ENCODE assay signal across 16 cellular contexts in the genomic region with DNA sequence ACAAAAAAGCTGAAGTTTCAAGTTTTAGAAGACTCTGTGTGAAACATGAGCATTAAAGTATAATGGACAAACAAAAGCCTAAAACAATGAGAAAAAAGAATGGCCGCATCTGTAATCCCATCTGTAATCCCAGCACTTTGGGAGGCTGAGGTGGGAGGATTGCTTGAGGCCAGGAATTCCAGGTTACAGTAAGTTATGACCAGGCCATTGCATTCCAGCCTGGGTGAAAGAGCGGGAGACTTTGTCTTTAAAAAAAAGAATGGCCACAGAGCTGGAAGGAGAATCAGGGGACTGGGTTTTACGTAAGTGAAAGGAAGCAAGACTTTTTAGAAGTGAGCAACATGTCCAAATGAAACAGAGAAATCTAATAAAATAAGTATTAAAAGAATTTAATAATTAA. TPM values are rescaled to one million over a fixed set of nuclear protein-coding genes. Genes with fewer than 3 reads are reported as not detected.
DNase-seq lines count a peak whose midpoint lies in the region; ATAC-seq lines count a peak whose summit lies in the region.
"Had no signal": no experiment of that assay in that cellular context is flagged by ENCODE, and none has a peak within 500 bp of the region (broad histone marks: within the 10 kb centered on the region; RNA-seq: fewer than 3 reads in every experiment).

No MANE protein-coding gene starts in this region.

- H3K4me2 ChIP-seq in trophoblast cell (ENCODE audit: low read length): no peak overlapping the region

- peak overlapping the region; percentile 40 for H2BK5ac ChIP-seq in trophoblast cell (ENCODE audit: low read depth, low read length, poor library complexity)

- no peak overlapping the region for H2AFZ ChIP-seq in trophoblast cell (ENCODE audit: insufficient read depth, low read length, poor library complexity)

- no peaks in the 10 kb centered on the region for H3K27me3 ChIP-seq in HAP-1 (ENCODE audit: low read depth)
- no peaks in the 10 kb centered on the region for H3K27me3 ChIP-seq in trophoblast cell (ENCODE audit: insufficient read depth, low read length)

- no peak overlapping the region for H3K14ac ChIP-seq in trophoblast cell (ENCODE audit: low read length)

- H3K18ac ChIP-seq in trophoblast cell (ENCODE audit: low read length): no peak overlapping the region

- H3K4me1 ChIP-seq in HAP-1: peaks cover 16% of the 10 kb centered on the region
- H3K4me1 ChIP-seq in trophoblast cell (ENCODE audit: control insufficient read depth in 1 of 2, insufficient read depth in 2 of 2, low read length in 2 of 2): peaks cover 2 to 8% of the 10 kb centered on the region in 2 experiments

- no peak overlapping the region for H2BK120ac ChIP-seq in trophoblast cell (ENCODE audit: insufficient read depth, low read length, poor library complexity)

- no peak overlapping the region for H4K8ac ChIP-seq in trophoblast cell (ENCODE audit: low read depth, low read length)

- no peak overlapping the region for H4K91ac ChIP-seq in trophoblast cell (ENCODE audit: low read depth, low read length)

- no peak overlapping the region for H4K12ac ChIP-seq in trophoblast cell (ENCODE audit: low read depth, low read length)

- no peak overlapping the region for H3K23ac ChIP-seq in trophoblast cell (ENCODE audit: low read length)

- DNase-seq in ELF-1 (ENCODE audit: low read depth, low spot score) (peak; percentile 63), HAP-1 (ENCODE audit: low spot score in 2 of 2) (peak; percentile 8 to 39), islet precursor cell (peak; percentile 56), trophoblast cell (peak; percentile 56 to 75), SIG-M5 treated with dmso at 0.1 percent for 504 hours (lab: John Stamatoyannopoulos, UW; ENCODE audit: unreplicated experiment) (no peak), caudate nucleus (lab: John Stamatoyannopoulos, UW) (no peak)
- DNase-seq: C1 segment of cervical spinal cord; Calu3; CD4-positive, alpha-beta memory T cell; COR-L47; DMS53; DMS79 treated with DMSO at 0.1 percent for 48 hours; GM23248; H7 had no signal

- H2BK12ac ChIP-seq in trophoblast cell (ENCODE audit: low read length): no peak overlapping the region

- no peaks in the 10 kb centered on the region for H3K36me3 ChIP-seq in HAP-1 (replicated peaks)
- H3K36me3 ChIP-seq in trophoblast cell (ENCODE audit: control insufficient read depth in 1 of 2, insufficient read depth in 2 of 2, low read length in 2 of 2): no peaks in the 10 kb centered on the region

- in situ Hi-C loops in HAP-1 (cut with MboI; ENCODE audit: low sequenced_read_pairs): no loop called here

- no peak overlapping the region for H3K4ac ChIP-seq in trophoblast cell (ENCODE audit: low read depth, low read length)

- peaks cover 13% of the 10 kb centered on the region for H3K79me1 ChIP-seq in trophoblast cell (ENCODE audit: low read length)

- H3K27ac ChIP-seq in trophoblast cell (ENCODE audit: low read depth, low read length) (no peak overlapping the region), caudate nucleus (ENCODE audit: low read depth, low read length) (no peak overlapping the region)
- H3K27ac ChIP-seq: GM23248 had no signal

- H3K4me3 ChIP-seq in HAP-1 (no peak overlapping the region), trophoblast cell (ENCODE audit: low read depth, low read length) (no peak overlapping the region)
- H3K4me3 ChIP-seq: GM23248 had no signal

- no peak for ATAC-seq in GM18858 (IDR thresholded peaks at IDR 0.05; ENCODE audit: unreplicated experiment)
- ATAC-seq: HCT116 had no signal

- H3K79me2 ChIP-seq in trophoblast cell (ENCODE audit: control insufficient read depth, insufficient read depth, low read length, poor library complexity): peaks cover 7% of the 10 kb centered on the region

- no peak overlapping the region for H2AK5ac ChIP-seq in trophoblast cell (ENCODE audit: low read length)

- no peak overlapping the region for H3K9ac ChIP-seq in trophoblast cell (ENCODE audit: low read length)
- H3K9ac ChIP-seq: GM23248 had no signal

- H3K9me3 ChIP-seq in HAP-1 (no peaks in the 10 kb centered on the region), trophoblast cell (ENCODE audit: insufficient read depth, low read depth, low read length) (no peaks in the 10 kb centered on the region)

- no CpG with 5 or more reads among the region's 3 CpGs for WGBS in trophoblast cell (ENCODE audit: extremely low coverage, insufficient coverage, insufficient read length)

RNA-seq across cellular contexts. Expression of gene ATG10, which starts 2.6 kb away (rescaled TPM):
- polyA plus RNA-seq in trophoblast cell (2013): 6.5 and 7.6 TPM in 2 replicates

Comparison
In these comparisons a context has a peak if more than half of its experiments do, and no peak if none do; other contexts are left out.
1. DNase-seq: peak in ELF-1 (single experiment), HAP-1 (2 of 2), islet precursor cell (single experiment) and trophoblast cell (2 of 2); none in SIG-M5 treated with dmso at 0.1 percent for 504 hours (single experiment) and caudate nucleus (0 of 61).